29 cellular contexts compared by ENCODE assay signal in genomic region chr1:233885196-233886028, GRCh38. TPM values are rescaled to one million over a fixed set of nuclear protein-coding genes. Genes with fewer than 3 reads are reported as not detected.
DNase-seq lines count a peak whose midpoint lies in the region; ATAC-seq, FAIRE-seq and TF ChIP-seq lines count a peak whose summit lies in the region.
"Had no signal": no experiment of that assay in that cellular context is flagged by ENCODE, and none has a peak within 500 bp of the region (broad histone marks: within the 10 kb centered on the region; RNA-seq: fewer than 3 reads in every experiment).

No MANE protein-coding gene starts in this region.

- ATAC-seq in A549: peak; percentile 34 to 60; a peak in 5 of 6 replicates
- ATAC-seq: body of pancreas, heart right ventricle, left colon, upper lobe of right lung had no signal

- TF ChIP-seq RAD21 in A549 (conservative IDR thresholded peaks at IDR 0.05 in 1 of 2, IDR thresholded peaks at IDR 0.05 in 1 of 2) (no peak), H1 (IDR thresholded peaks at IDR 0.05 in 1 of 2, conservative IDR thresholded peaks at IDR 0.05 in 1 of 2; ENCODE audit: low read depth in 2 of 2, low read length in 2 of 2) (no peak)

- no peak overlapping the region for H3K9ac ChIP-seq in H1 (replicated peaks in 1 of 4; ENCODE audit: extremely low read depth in 1 of 4, low read depth in 3 of 4, low read length in 3 of 4)
- no peak overlapping the region for H3K9ac ChIP-seq in GM23248

- no peak overlapping the region for H2BK120ac ChIP-seq in H1 (replicated peaks; ENCODE audit: low read depth, low read length)

- no peaks in the 10 kb centered on the region for H3K36me3 ChIP-seq in HEK293 (ENCODE audit: control insufficient read depth in 2 of 2, insufficient read depth in 1 of 2, low read length in 2 of 2)
- no peaks in the 10 kb centered on the region for H3K36me3 ChIP-seq in H1 (ENCODE audit: control insufficient read depth in 2 of 4, insufficient read depth in 4 of 4, low read length in 3 of 4)
- no peaks in the 10 kb centered on the region for H3K36me3 ChIP-seq in GM23248 (ENCODE audit: low read depth)
- no peaks in the 10 kb centered on the region for H3K36me3 ChIP-seq in OCI-LY7 (ENCODE audit: insufficient read depth, low read length)
- H3K36me3 ChIP-seq: BE2C, heart right ventricle, upper lobe of right lung had no signal

- intact Hi-C loops in OCI-LY7 (cut with micrococcal nuclease; ENCODE audit: unreplicated experiment): no loop called here

- no peaks in the 10 kb centered on the region for H3K9me2 ChIP-seq in GM23248 (ENCODE audit: insufficient read depth)
- H3K9me2 ChIP-seq in OCI-LY7 (ENCODE audit: insufficient read depth, low read length): no peaks in the 10 kb centered on the region; the same call in 1 of the 2 replicates

- no peak overlapping the region for H3K4ac ChIP-seq in H1 (replicated peaks; ENCODE audit: insufficient read length, low read depth, low read length)

- no peak overlapping the region for H3K4me3 ChIP-seq in A549
- H3K4me3 ChIP-seq in HEK293 (ENCODE audit: low read depth, low read length): no peak overlapping the region
- no peak overlapping the region for H3K4me3 ChIP-seq in H1 (ENCODE audit: extremely low read depth in 1 of 4, insufficient read depth in 2 of 4, low read depth in 3 of 4, low read length in 4 of 4)
- H3K4me3 ChIP-seq in GM23248: no peak overlapping the region
- H3K4me3 ChIP-seq in OCI-LY7 (ENCODE audit: low read depth, low read length, poor library complexity, severe bottlenecking): no peak overlapping the region
- H3K4me3 ChIP-seq: body of pancreas, heart right ventricle, upper lobe of right lung had no signal

- H2AFZ ChIP-seq in H1 (ENCODE audit: low read length): peak overlapping the region; percentile 48
- H2AFZ ChIP-seq in GM23248: no peak overlapping the region
- no peak overlapping the region for H2AFZ ChIP-seq in OCI-LY7 (ENCODE audit: low read length)

- H3K27me3 ChIP-seq in H1 (replicated peaks in 1 of 4; ENCODE audit: control insufficient read depth in 3 of 4, extremely low read depth in 1 of 4, insufficient read depth in 3 of 4, low read length in 3 of 4) (no peaks in the 10 kb centered on the region), GM23248 (replicated peaks; ENCODE audit: insufficient read depth) (no peaks in the 10 kb centered on the region)
- H3K27me3 ChIP-seq: body of pancreas, upper lobe of right lung had no signal

- no peaks in the 10 kb centered on the region for H3K79me1 ChIP-seq in H1 (ENCODE audit: low read depth, low read length)

- H3K9me3 ChIP-seq in A549: peaks cover 10% of the 10 kb centered on the region; the same call in 1 of the 3 replicates
- H3K9me3 ChIP-seq in HEK293 (ENCODE audit: control insufficient read depth, insufficient read depth, low read depth, low read length): no peaks in the 10 kb centered on the region; the same call in 1 of the 2 replicates
- peaks cover 0 to 8% of the 10 kb centered on the region in 2 experiments; a peak in 1 of 4 replicates for H3K9me3 ChIP-seq in H1 (ENCODE audit: insufficient read depth in 2 of 2, low read depth in 1 of 2, low read length in 1 of 2)
- no peaks in the 10 kb centered on the region for H3K9me3 ChIP-seq in GM23248 (ENCODE audit: low read depth)
- H3K9me3 ChIP-seq in OCI-LY7 (ENCODE audit: low read length): no peaks in the 10 kb centered on the region; the same call in 1 of the 2 replicates
- H3K9me3 ChIP-seq: BE2C, body of pancreas, upper lobe of right lung had no signal

- H3K79me2 ChIP-seq in H1 (ENCODE audit: control insufficient read depth in 1 of 2, insufficient read depth in 2 of 2, low read length in 2 of 2) (no peaks in the 10 kb centered on the region), GM23248 (ENCODE audit: insufficient read depth) (no peaks in the 10 kb centered on the region), OCI-LY7 (ENCODE audit: insufficient read depth, low read depth, low read length) (no peaks in the 10 kb centered on the region)

- no peak overlapping the region for H2BK15ac ChIP-seq in H1 (ENCODE audit: low read length)

- no peak overlapping the region for H2BK20ac ChIP-seq in H1 (ENCODE audit: low read length)

- no peak overlapping the region for H3K14ac ChIP-seq in H1 (ENCODE audit: insufficient read length)

- WGBS in A549 (ENCODE audit: missing lambda C conversion rate): 28% methylated on average over 9 of the region's 9 CpGs
- WGBS in H1 (ENCODE audit: extremely low coverage in 1 of 2, insufficient coverage in 1 of 2, insufficient read length in 1 of 2, insufficient replicate concordance in 2 of 2, low coverage in 1 of 2, low lambda C conversion rate in 2 of 2, missing lambda C conversion rate in 1 of 2), 2 experiments: 93% methylated on average over 9 of the region's 9 CpGs; no CpG with 5 or more reads in 1 of the 2 experiments
- WGBS in GM23248 (ENCODE audit: low coverage in 1 of 2, low lambda C conversion rate in 2 of 2, missing lambda C conversion rate in 2 of 2), 2 experiments: 9 to 15% methylated on average over 9 of the region's 9 CpGs

- no peaks in the 10 kb centered on the region for H4K20me1 ChIP-seq in H1 (replicated peaks in 1 of 2; ENCODE audit: control insufficient read depth in 1 of 2, insufficient read depth in 2 of 2, low read length in 2 of 2)
- H4K20me1 ChIP-seq in GM23248 (ENCODE audit: insufficient read depth): no peaks in the 10 kb centered on the region
- H4K20me1 ChIP-seq in OCI-LY7 (ENCODE audit: insufficient read depth, low read length): no peaks in the 10 kb centered on the region

- H3K4me2 ChIP-seq in A549 (peak overlapping the region; percentile 39), H1 (ENCODE audit: insufficient read depth in 1 of 2, low read depth in 2 of 2, low read length in 2 of 2) (no peak overlapping the region), GM23248 (ENCODE audit: unreplicated experiment) (no peak overlapping the region), OCI-LY7 (ENCODE audit: low read length) (no peak overlapping the region)

- H3K56ac ChIP-seq in H1 (replicated peaks; ENCODE audit: insufficient read length, low read depth, low read length): no peak overlapping the region

- TF ChIP-seq CTCF in A549 (IDR thresholded peaks at IDR 0.05) (no peak), HEK293 (tag by site-specific recombination; IDR thresholded peaks at IDR 0.05) (no peak), H1 (IDR thresholded peaks at IDR 0.05; ENCODE audit: control extremely low read depth in 1 of 3, insufficient read depth in 1 of 3, low read depth in 1 of 3, low read length in 3 of 3) (no peak), OCI-LY7 (conservative IDR thresholded peaks at IDR 0.05; ENCODE audit: low read length) (no peak)

- no peaks in the 10 kb centered on the region for H3F3A ChIP-seq in GM23248 (ENCODE audit: insufficient read depth)

- DNase-seq in A549 (ENCODE audit: low read depth in 1 of 2, low spot score in 1 of 2) (peak in 1 of 2 experiments; percentile 20), NCI-H82 treated with DMSO at 0.1 percent for 48 hours (lab: John Stamatoyannopoulos, UW; ENCODE audit: unreplicated experiment) (peak; percentile 51), H1 (ENCODE audit: low read depth in 1 of 2, low spot score in 2 of 2) (no peak), kidney tubule cell (ENCODE audit: low spot score) (no peak), GM23248 (no peak), OCI-LY7 (ENCODE audit: low spot score) (no peak), CD1c-positive myeloid dendritic cell (ENCODE audit: extremely low spot score) (no peak)
- DNase-seq: activated CD4-positive, alpha-beta memory T cell treated with anti-CD3 and anti-CD28 coated beads, Interleukin-2, amount 10 ng/mL, durations not matched to agents 7 days and 5 days; activated effector memory CD4-positive, alpha-beta T cell treated with Interleukin-2 at 50 U/mL for 16 hours; activated naive CD8-positive, alpha-beta T cell treated with anti-CD3 and anti-CD28 coated beads, Interleukin-2, amount 10 ng/mL, durations not matched to agents 7 days and 5 days; BE2C; body of pancreas; DMS79; effector CD4-positive, alpha-beta T cell; heart right ventricle; HFFc6; KG1; left colon; MV-4-11; NCI-H1694; NCI-H748 treated with DMSO at 0.1 percent for 48 hours; OCI-M1; SHP77 treated with DMSO at 0.1 percent for 48 hours; stimulated activated CD4-positive, alpha-beta T cell treated with anti-CD3 and anti-CD28 coated beads, Interleukin-1b, Interleukin-23, amount 100 ng/mL, for 48 hours; SW 1271; upper lobe of right lung had no signal

- H3K4me1 ChIP-seq in A549: peaks cover 16% of the 10 kb centered on the region; the same call in 2 of the 3 replicates
- H3K4me1 ChIP-seq in HEK293 (ENCODE audit: control insufficient read depth, insufficient read depth, low read length): no peaks in the 10 kb centered on the region
- peaks cover 0 to 4% (median 2%) of the 10 kb centered on the region in 4 experiments; a peak in 2 of 7 replicates for H3K4me1 ChIP-seq in H1 (replicated peaks in 1 of 4; ENCODE audit: control insufficient read depth in 3 of 4, insufficient read depth in 4 of 4, low read length in 3 of 4)
- H3K4me1 ChIP-seq in GM23248 (ENCODE audit: insufficient read depth): no peaks in the 10 kb centered on the region
- no peaks in the 10 kb centered on the region for H3K4me1 ChIP-seq in OCI-LY7 (ENCODE audit: insufficient read depth, low read length, poor library complexity, severe bottlenecking)
- H3K4me1 ChIP-seq: BE2C, body of pancreas, heart right ventricle, upper lobe of right lung had no signal

- H3K23ac ChIP-seq in H1 (ENCODE audit: insufficient read length): no peak overlapping the region

- in situ Hi-C loops in GM23248 (cut with MboI): no loop called here

- CTCF ChIA-PET in A549 (lab: Yijun Ruan, JAX) (interaction anchor here (0.6 to 2.1 kb wide), 6 partner anchors 9 to 493 kb away, joined by 3 to 6 read pairs (median 4); partner anchors contain the start of gene SLC35F3), HEK293 (lab: Yijun Ruan, JAX) (interaction anchor here (0.6 to 2.1 kb wide), 3 partner anchors 18 to 496 kb away, joined by 3 to 6 read pairs (median 6); partner anchors contain the start of gene SLC35F3), H1 (lab: Charles Lee; ENCODE audit: partially characterized antibody) (interaction anchor here (0.9 to 1.8 kb wide), 3 partner anchors 19 to 86 kb away, joined by 3 to 5 read pairs (median 3); partner anchors contain the start of gene SLC35F3), OCI-LY7 (lab: Charles Lee; ENCODE audit: unreplicated experiment) (no interaction called here)

- no TSS peak for BruUV-seq in OCI-LY7 (replicated peaks; lab: Mats Ljungman, UMichigan)

- no peak overlapping the region for H3K27ac ChIP-seq in A549
- H3K27ac ChIP-seq in HEK293 (ENCODE audit: extremely low read depth, low read depth, low read length): no peak overlapping the region
- H3K27ac ChIP-seq in H1 (ENCODE audit: low read depth, low read length): no peak overlapping the region
- no peak overlapping the region for H3K27ac ChIP-seq in GM23248
- no peak overlapping the region for H3K27ac ChIP-seq in OCI-LY7 (ENCODE audit: low read depth, low read length, poor library complexity, severe bottlenecking)
- H3K27ac ChIP-seq: body of pancreas, heart right ventricle, upper lobe of right lung had no signal

- TF ChIP-seq POLR2A in A549 (IDR thresholded peaks at IDR 0.05; ENCODE audit: low read length) (no peak), H1 (IDR thresholded peaks at IDR 0.05; ENCODE audit: control extremely low read depth in 1 of 2, low read depth in 2 of 2, low read length in 2 of 2) (no peak)

- FAIRE-seq in A549 (lab: Jason Lieb, UNC) (no peak), H1 (lab: Jason Lieb, UNC) (no peak)

- no peaks in the 10 kb centered on the region for H3K23me2 ChIP-seq in H1 (ENCODE audit: low read depth, low read length)

- no peak overlapping the region for H4K5ac ChIP-seq in H1 (ENCODE audit: insufficient read length, low read depth, low read length)

- POLR2A ChIA-PET in A549 (lab: Yijun Ruan, JAX) (no interaction called here), HEK293 (lab: Yijun Ruan, JAX) (no interaction called here), H1 (lab: Charles Lee; ENCODE audit: partially characterized antibody) (no interaction called here), OCI-LY7 (lab: Charles Lee) (no interaction called here)

- no peak for TF ChIP-seq EP300 in A549 (IDR thresholded peaks at IDR 0.05)
- no peak for TF ChIP-seq EP300 in H1 (IDR thresholded peaks at IDR 0.05; ENCODE audit: borderline replicate concordance in 1 of 2, low read depth in 2 of 2, low read length in 2 of 2)

- no peak overlapping the region for H3K18ac ChIP-seq in H1 (ENCODE audit: extremely low read depth, low read length)

- H2BK5ac ChIP-seq in H1 (ENCODE audit: low read depth, low read length): no peak overlapping the region

- H2BK12ac ChIP-seq in H1 (ENCODE audit: low read depth, low read length): no peak overlapping the region

- no peak overlapping the region for H4K8ac ChIP-seq in H1 (ENCODE audit: extremely low read depth, insufficient read depth, low read length)

- no peak overlapping the region for H2AK5ac ChIP-seq in H1 (ENCODE audit: low read depth, low read length)

- H4K91ac ChIP-seq in H1 (replicated peaks; ENCODE audit: insufficient read length, low read length): no peak overlapping the region

RNA-seq across cellular contexts. Expression of gene SLC35F3, which starts 19.1 kb away (rescaled TPM):
- polyA plus RNA-seq in A549 (2011; rRNA removed) (7.1 and 7.8 TPM in 2 replicates), A549 (2017; fragmentation: RNase III; extraction: RNeasy Plus Mini Kit Qiagen cat#74134 plus additional on column Dnase treatment) (5.5 to 6.1 TPM (median 5.9 TPM) in 3 replicates), H1 (2011; rRNA removed) (1.0 and 1.2 TPM in 2 replicates), GM23248 (2016; fragmentation: Nextera tagmentation; extraction: Ambion mirVana) (0.37 and 0.43 TPM in 2 replicates)
- polyA plus RNA-seq in A549 (2012; cell fraction: cytosol; rRNA removed): 5.2 and 6.2 TPM in 2 replicates
- polyA plus RNA-seq in A549 (2012; cell fraction: nucleus; rRNA removed): 6.9 and 7.2 TPM in 2 replicates
- 9.4 and 10.2 TPM in 2 replicates for polyA minus RNA-seq in A549 (2011; rRNA and poly(A)+ RNA removed)
- 0.69 and 0.78 TPM in 2 replicates for total RNA-seq in H1 (2021; fragmentation: NEBNext Ultra II Directional; extraction: Animal tissue kit (Norgen Biotek cat#: 25700))
- polyA plus RNA-seq in H1 (2011; cell fraction: cytosol; rRNA removed): 1.0 TPM
- 0.80 TPM for polyA plus RNA-seq in H1 (2011; cell fraction: nucleus; rRNA removed)
- 0.54 to 1.1 TPM (median 0.94 TPM) in 4 replicates for polyA plus RNA-seq in H1 (2012, experiment 1 of 2)
- 0.49 TPM for polyA plus RNA-seq in H1 (2012, experiment 2 of 2)
- 0.95 TPM for polyA plus RNA-seq in H1 (2013, experiment 1 of 2)
- 0.99 TPM for polyA plus RNA-seq in H1 (2013, experiment 2 of 2)
- 1.1 TPM in 2 replicates for polyA minus RNA-seq in H1 (2011; rRNA and poly(A)+ RNA removed)
- polyA minus RNA-seq in H1 (2011; cell fraction: cytosol; rRNA and poly(A)+ RNA removed): 0.66 TPM
- 1.8 TPM for polyA minus RNA-seq in H1 (2011; cell fraction: nucleus; rRNA and poly(A)+ RNA removed)
- 1.3 and 1.4 TPM in 2 replicates for total RNA-seq in GM23248 (2014; rRNA removed; shearing (Covaris generic))
- not detected in 2 replicates for total RNA-seq in OCI-LY7 (2014; rRNA removed; shearing (Covaris generic))
- not detected in 2 replicates for total RNA-seq in OCI-LY7 (2022)
- total RNA-seq: HT-29, posterior vena cava had no signal
